In genomic region chr4:59960143-59960542, GRCh38 we compare ENCODE assay signal across 24 cellular contexts.
"Had no signal": no experiment of that assay in that cellular context is flagged by ENCODE, and none has a peak within 500 bp of the region (broad histone marks: within the 10 kb centered on the region; RNA-seq: fewer than 3 reads in every experiment).

No MANE protein-coding gene starts in this region.

- H3K4me3 ChIP-seq: coronary artery, lung, prostate gland, skin epidermis, stomach, thoracic aorta, transverse colon had no signal

- H3K27ac ChIP-seq: coronary artery, foreskin keratinocyte, parathyroid adenoma, prostate gland, skin epidermis, stomach, thoracic aorta, transverse colon had no signal

- H3K4me1 Mint-ChIP-seq: nephron had no signal

- H3K4me3 Mint-ChIP-seq: endodermal cell, nephron had no signal

- H3K9me3 ChIP-seq: prostate gland, stomach, thoracic aorta, transverse colon had no signal

- DNase-seq: effector CD4-positive, alpha-beta T cell; endodermal cell; erythroblast; foreskin keratinocyte; hypothalamus; kidney glomerular epithelial cell; mesenchymal stem cell; midbrain; occipital lobe; stimulated activated CD4-positive, alpha-beta T cell treated with anti-CD3 and anti-CD28 coated beads, Interleukin-2, amount 100 ng/mL, for 24 hours; stimulated activated CD4-positive, alpha-beta T cell treated with anti-CD3 and anti-CD28 coated beads, Interleukin-4, amount 100 ng/mL, for 4 hours; stimulated activated naive CD4-positive, alpha-beta T cell; stomach; substantia nigra; transverse colon had no signal

- H3K4me1 ChIP-seq: foreskin keratinocyte, parathyroid adenoma, prostate gland, stomach, transverse colon had no signal

- H3K9me3 Mint-ChIP-seq: endodermal cell, nephron had no signal

- ATAC-seq: foreskin keratinocyte, left lobe of liver, sciatic nerve had no signal

- H3K36me3 ChIP-seq: prostate gland, stomach, thoracic aorta, transverse colon had no signal

- H3K27ac Mint-ChIP-seq: endodermal cell, nephron had no signal

- H3K27me3 ChIP-seq: foreskin keratinocyte, stomach, transverse colon had no signal
